2 cellular contexts compared by ENCODE assay signal in genomic region chr3:110413291-110413690, GRCh38.
TF ChIP-seq lines count a peak whose summit lies in the region.

No MANE protein-coding gene starts in this region.

TF ChIP-seq in A549, 52 proteins besides CTCF, POLR2A, EP300 and RAD21 (continued from another document):
- TF ChIP-seq ZFP36 (IDR thresholded peaks at IDR 0.05; ENCODE audit: borderline replicate concordance, partially characterized antibody) (no peak), KDM1A (IDR thresholded peaks at IDR 0.05; ENCODE audit: low read depth) (no peak), USF2 (IDR thresholded peaks at IDR 0.05) (no peak), TFCP2L1 (CRISPR knock-in tag; IDR thresholded peaks at IDR 0.05) (no peak), ATOH8 (CRISPR knock-in tag; IDR thresholded peaks at IDR 0.05; ENCODE audit: low read depth) (no peak)
TF ChIP-seq in A549: peak in this region for 0.

TF ChIP-seq in IMR-90, 13 proteins besides CTCF, POLR2A, EP300 and RAD21:
- TF ChIP-seq ELK1 (IDR thresholded peaks at IDR 0.05; ENCODE audit: borderline replicate concordance, low read depth, low read length): no peak
- TF ChIP-seq NFE2L2 (IDR thresholded peaks at IDR 0.05; ENCODE audit: low read depth, low read length): no peak
- no peak for TF ChIP-seq CEBPB (IDR thresholded peaks at IDR 0.05; ENCODE audit: low read depth, low read length)
- TF ChIP-seq MAZ (IDR thresholded peaks at IDR 0.05; ENCODE audit: borderline replicate concordance, low read depth, low read length): no peak
- TF ChIP-seq CHD1 (IDR thresholded peaks at IDR 0.05; ENCODE audit: low read depth, low read length): no peak
- no peak for TF ChIP-seq RCOR1 (IDR thresholded peaks at IDR 0.05; ENCODE audit: insufficient replicate concordance, low read length)
- no peak for TF ChIP-seq FOS (IDR thresholded peaks at IDR 0.05; ENCODE audit: low read depth, low read length)
- TF ChIP-seq RFX5 (IDR thresholded peaks at IDR 0.05; ENCODE audit: low read depth, low read length): no peak
- TF ChIP-seq SMC3 (IDR thresholded peaks at IDR 0.05; ENCODE audit: low read depth, low read length): no peak
- no peak for TF ChIP-seq BHLHE40 (IDR thresholded peaks at IDR 0.05; ENCODE audit: low read depth, low read length)
- no peak for TF ChIP-seq MXI1 (IDR thresholded peaks at IDR 0.05; ENCODE audit: borderline replicate concordance, low read depth, low read length)
- TF ChIP-seq MAFK (IDR thresholded peaks at IDR 0.05; ENCODE audit: low read depth, low read length): no peak
